ENCODE assay signal across 29 cellular contexts in the genomic region with DNA sequence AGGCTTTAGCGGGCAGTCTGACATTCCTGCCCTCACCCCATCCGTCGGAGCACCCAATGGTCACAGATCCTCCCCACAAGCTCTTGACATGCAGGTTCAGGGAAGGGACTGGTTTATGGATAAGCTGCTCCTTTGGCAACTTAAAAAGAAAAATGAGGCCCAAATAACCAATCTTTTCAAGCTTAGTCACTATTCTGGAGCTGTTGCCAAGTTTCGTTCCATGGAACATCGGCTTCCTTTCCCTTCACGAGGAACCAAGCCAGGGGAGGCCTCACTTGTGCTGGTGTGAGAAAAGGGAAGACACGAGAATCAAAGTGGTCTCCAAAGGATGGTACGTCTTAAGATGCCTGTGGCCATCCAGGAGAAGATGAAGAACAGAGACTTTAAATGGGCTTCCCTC. TPM values are rescaled to one million over a fixed set of nuclear protein-coding genes. Genes with fewer than 3 reads are reported as not detected.
A peak's percentile ranks its signal among the peaks of the same experiment; 100 is the strongest.
DNase-seq lines count a peak whose midpoint lies in the region; TF ChIP-seq lines count a peak whose summit lies in the region.
"Had no signal": no experiment of that assay in that cellular context is flagged by ENCODE, and none has a peak within 500 bp of the region (broad histone marks: within the 10 kb centered on the region; RNA-seq: fewer than 3 reads in every experiment).

No MANE protein-coding gene starts in this region.

- no peaks in the 10 kb centered on the region for H3K36me3 ChIP-seq in fibroblast of lung (ENCODE audit: control insufficient read depth, insufficient read depth, low read length)
- H3K36me3 ChIP-seq: esophagus muscularis mucosa, pancreas, right atrium auricular region, transverse colon had no signal

- H3K4me1 ChIP-seq in fibroblast of lung (ENCODE audit: control insufficient read depth, extremely low read depth, insufficient read depth, low read length) = no peaks in the 10 kb centered on the region

- no peak overlapping the region for H3K4me3 ChIP-seq in fibroblast of lung (replicated peaks in 1 of 4; ENCODE audit: control extremely low read depth in 1 of 4, insufficient read depth in 1 of 4, low read depth in 3 of 4, low read length in 4 of 4)
- no peak overlapping the region for H3K4me3 ChIP-seq in skeletal muscle cell (ENCODE audit: low read depth, low read length)
- H3K4me3 ChIP-seq: esophagus muscularis mucosa, lung, pancreas, right atrium auricular region, spleen, transverse colon had no signal

- H3K4me1 Mint-ChIP-seq in Calu3 (ENCODE audit: low read depth, unreplicated experiment) = no peaks in the 10 kb centered on the region
- H3K4me1 Mint-ChIP-seq: CD14-positive monocyte, endodermal cell had no signal

- no peak overlapping the region for H3K4me3 Mint-ChIP-seq in Calu3 (ENCODE audit: low read depth, unreplicated experiment)
- H3K4me3 Mint-ChIP-seq: activated CD4-positive, alpha-beta memory T cell treated with anti-CD3 and anti-CD28 coated beads for 36 hours; CD14-positive monocyte; endodermal cell; nephron progenitor cell; T-helper 1 cell treated with Interleukin-12 subunit alpha and Interleukin-12 subunit beta and Interleukin-4 antibody, amounts not matched to agents 30 μg/mL and 1 μg/mL, for 36 hours had no signal

- peak; percentile 21 for DNase-seq in EL
- DNase-seq in RPMI7951 (ENCODE audit: low read depth) = peak; percentile 50
- DNase-seq in fibroblast of lung (ENCODE audit: low read depth in 2 of 2) = peak; percentile 58 to 61
- peak; percentile 11 for DNase-seq in skeletal muscle cell (ENCODE audit: low read depth)
- no peak for DNase-seq in Calu3
- DNase-seq in GM10248 (ENCODE audit: extremely low spot score) = no peak
- no peak for DNase-seq in DMS 273 (lab: John Stamatoyannopoulos, UW; ENCODE audit: unreplicated experiment)
- DNase-seq: activated CD4-positive, alpha-beta memory T cell treated with anti-CD3 and anti-CD28 coated beads for 36 hours; activated CD8-positive, alpha-beta memory T cell treated with anti-CD3 and anti-CD28 coated beads, Interleukin-2, amount 50 U/mL, for 4 hours; activated naive CD4-positive, alpha-beta T cell treated with anti-CD3 and anti-CD28 coated beads, Interleukin-2, amount 50 U/mL, for 16 hours; amniotic stem cell; endodermal cell; head of caudate nucleus; KG1; NCI-H1417 treated with DMSO at 0.1 percent for 48 hours; NCI-H2107; NCI-H446; NCI-H774; nephron progenitor cell; pancreas; SK-N-SH; spleen; transverse colon had no signal

- H2AFZ ChIP-seq in fibroblast of lung (ENCODE audit: low read length) = peak overlapping the region; percentile 19

- no peaks in the 10 kb centered on the region for H3K9me3 Mint-ChIP-seq in Calu3 (ENCODE audit: low read depth, unreplicated experiment)
- H3K9me3 Mint-ChIP-seq: activated CD4-positive, alpha-beta memory T cell treated with anti-CD3 and anti-CD28 coated beads for 36 hours; CD14-positive monocyte; endodermal cell; nephron progenitor cell; T-helper 1 cell treated with Interleukin-12 subunit alpha and Interleukin-12 subunit beta and Interleukin-4 antibody, amounts not matched to agents 30 μg/mL and 1 μg/mL, for 36 hours had no signal

- no peak overlapping the region for H3K9ac ChIP-seq in fibroblast of lung (ENCODE audit: insufficient read depth, low read length)
- H3K9ac ChIP-seq: SK-N-SH had no signal

- H3K27me3 ChIP-seq in fibroblast of lung (ENCODE audit: control insufficient read depth, insufficient read depth, low read length) = peaks cover 4% of the 10 kb centered on the region
- H3K27me3 ChIP-seq: esophagus muscularis mucosa, pancreas, right atrium auricular region, spleen, transverse colon had no signal

- no peak overlapping the region for H3K4me2 ChIP-seq in fibroblast of lung (ENCODE audit: extremely low read depth, insufficient read depth, low read length)
- H3K4me2 ChIP-seq: SK-N-SH had no signal

- TF ChIP-seq CTCF in fibroblast of lung (conservative IDR thresholded peaks at IDR 0.05 in 1 of 2, IDR thresholded peaks at IDR 0.05 in 1 of 2; ENCODE audit: low read depth in 1 of 2, low read length in 2 of 2) (no peak), Calu3 (IDR thresholded peaks at IDR 0.05; ENCODE audit: unreplicated experiment) (no peak), GM10248 (IDR thresholded peaks at IDR 0.05; ENCODE audit: control extremely low read depth, extremely low read depth, low read depth, missing control alignments) (no peak)

- no peaks in the 10 kb centered on the region for H3K79me2 ChIP-seq in fibroblast of lung (ENCODE audit: control insufficient read depth, insufficient read depth, low read length)

- no peaks in the 10 kb centered on the region for H3K9me3 ChIP-seq in fibroblast of lung (ENCODE audit: control insufficient read depth, insufficient read depth, low read depth, low read length)
- H3K9me3 ChIP-seq: esophagus muscularis mucosa, pancreas, right atrium auricular region, SK-N-SH, spleen, transverse colon had no signal

- BruUV-seq in Calu3 (replicated peaks; lab: Mats Ljungman, UMichigan) = no TSS peak

- no peaks in the 10 kb centered on the region for H3K36me3 Mint-ChIP-seq in Calu3 (ENCODE audit: insufficient read depth, unreplicated experiment)
- H3K36me3 Mint-ChIP-seq: CD14-positive monocyte had no signal

- H4K20me1 ChIP-seq in fibroblast of lung (ENCODE audit: control insufficient read depth, extremely low read depth, insufficient read depth, low read length) = no peaks in the 10 kb centered on the region

- H3K27ac ChIP-seq in fibroblast of lung (ENCODE audit: insufficient read depth, low read length) = no peak overlapping the region
- H3K27ac ChIP-seq: esophagus muscularis mucosa, pancreas, right atrium auricular region, RWPE1, spleen, transverse colon had no signal

- CTCF ChIA-PET in Calu3 (lab: Charles Lee) = interaction anchor here (1.1 kb wide), 1 partner anchor 157 kb away, joined by 3 read pairs; no protein-coding TSS in a partner anchor
- CTCF ChIA-PET in GM10248 (lab: Yijun Ruan, JAX) = interaction anchor here (0.7 to 2.4 kb wide), 6 partner anchors 9 to 157 kb away, joined by 3 to 6 read pairs (median 4); no protein-coding TSS in a partner anchor

- POLR2A ChIA-PET in GM10248 (lab: Yijun Ruan, JAX) = no interaction called here

- H3K27ac Mint-ChIP-seq in Calu3 (ENCODE audit: unreplicated experiment) = no peak overlapping the region
- H3K27ac Mint-ChIP-seq: activated CD4-positive, alpha-beta memory T cell treated with anti-CD3 and anti-CD28 coated beads for 36 hours; endodermal cell; T-helper 1 cell treated with Interleukin-12 subunit alpha and Interleukin-12 subunit beta and Interleukin-4 antibody, amounts not matched to agents 30 μg/mL and 1 μg/mL, for 36 hours had no signal

- intact Hi-C loops in Calu3 (cut with micrococcal nuclease; ENCODE audit: unreplicated experiment) = loop anchor here (5.0 to 10.0 kb wide), 4 partner anchors 182 to 797 kb away; a partner anchor contains a TSS

- H3K27me3 Mint-ChIP-seq in Calu3 (ENCODE audit: unreplicated experiment) = no peaks in the 10 kb centered on the region
- H3K27me3 Mint-ChIP-seq: activated CD4-positive, alpha-beta memory T cell treated with anti-CD3 and anti-CD28 coated beads for 36 hours had no signal

RNA-seq across cellular contexts. Expression of a gene that starts 46.1 kb away (rescaled TPM):
- total RNA-seq in RPMI7951 (2014; rRNA removed; shearing (Covaris generic)) = 0.72 and 1.3 TPM in 2 replicates
- total RNA-seq in fibroblast of lung (3.3 and 7.6 TPM in 2 replicates), Calu3 (2022) (13.2 and 14.0 TPM in 2 replicates)
- 1.8 and 4.3 TPM in 2 replicates for polyA plus RNA-seq in fibroblast of lung
- 1.2 and 2.2 TPM in 2 replicates for polyA plus RNA-seq in fibroblast of lung (2012)
- 1.9 and 13.4 TPM in 2 replicates for polyA minus RNA-seq in fibroblast of lung (ENCODE audit: low replicate concordance)
- polyA plus RNA-seq: CD14-positive monocyte had no signal

RNA-seq across cellular contexts. Expression of a gene that starts 57.8 kb away (rescaled TPM):
- 2.3 and 2.5 TPM in 2 replicates for total RNA-seq in RPMI7951 (2014; rRNA removed; shearing (Covaris generic))
- total RNA-seq in fibroblast of lung (1.5 and 6.2 TPM in 2 replicates), Calu3 (2022) (12.2 and 12.6 TPM in 2 replicates)
- polyA plus RNA-seq in fibroblast of lung = 0.44 and 0.71 TPM in 2 replicates
- polyA plus RNA-seq in fibroblast of lung (2012) = 0.43 and 0.74 TPM in 2 replicates
- not detected in 2 replicates for polyA minus RNA-seq in fibroblast of lung (ENCODE audit: low replicate concordance)
- polyA plus RNA-seq: SK-N-SH had no signal

Comparison
In these comparisons a context has a peak if more than half of its experiments do, and no peak if none do; other contexts are left out.
1. DNase-seq: peak in EL (single experiment), RPMI7951 (single experiment), fibroblast of lung (2 of 2) and skeletal muscle cell (single experiment); none in Calu3 (single experiment), GM10248 (single experiment) and DMS 273 (single experiment).